Comparison of ENCODE assay signal across 34 cellular contexts in the genomic region with DNA sequence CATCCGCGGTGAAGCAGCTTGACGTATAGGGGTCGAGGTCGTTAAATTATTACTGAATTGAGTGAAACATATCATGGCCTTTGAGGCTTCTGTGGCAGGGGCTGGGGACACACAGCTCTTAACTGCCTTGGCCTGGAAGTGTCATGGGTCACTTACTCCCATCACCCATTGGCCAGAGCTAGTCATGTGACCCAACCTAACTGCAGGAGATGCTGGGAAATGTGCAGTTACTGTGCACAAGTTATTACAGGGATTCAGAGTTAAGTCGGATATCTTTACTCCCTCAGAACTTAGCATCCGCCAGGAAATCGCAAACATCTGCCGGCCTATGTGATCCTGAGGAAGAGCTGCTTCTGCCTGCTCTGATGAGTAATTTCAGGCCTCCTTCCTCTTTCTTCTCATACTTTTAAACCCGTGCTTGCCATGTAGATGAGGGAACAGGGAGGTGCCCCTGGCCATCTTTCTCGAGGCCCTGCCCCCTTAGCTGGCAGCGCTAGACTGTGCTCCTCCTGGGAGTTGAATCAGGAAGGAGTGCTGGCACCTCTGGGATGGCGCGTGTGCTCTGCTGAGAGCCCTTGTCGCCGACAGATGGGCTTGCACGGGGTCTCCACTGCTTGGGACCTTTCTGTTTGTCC.
A peak's percentile ranks its signal among the peaks of the same experiment; 100 is the strongest.
DNase-seq lines count a peak whose midpoint lies in the region; ATAC-seq, FAIRE-seq and TF ChIP-seq lines count a peak whose summit lies in the region.
"Had no signal": no experiment of that assay in that cellular context is flagged by ENCODE, and none has a peak within 500 bp of the region (broad histone marks: within the 10 kb centered on the region; RNA-seq: fewer than 3 reads in every experiment).

No MANE protein-coding gene starts in this region.

- POLR2A ChIA-PET in K562 (lab: Yijun Ruan, JAX), result no interaction called here
- POLR2A ChIA-PET in HepG2 (lab: Yijun Ruan, JAX), result no interaction called here

- CTCF ChIA-PET in K562 (lab: Yijun Ruan, JAX; ENCODE audit: low intra/inter-chr PET ratio), result no interaction called here
- CTCF ChIA-PET in HepG2 (lab: Yijun Ruan, JAX; ENCODE audit: low intra/inter-chr PET ratio, low total read pairs), result no interaction called here

- 0 out of 2 replicates have a peak, but pooled peaks cover 20% of the 10 kb centered on the region for H3F3A ChIP-seq in GM23338 (replicated peaks; ENCODE audit: low read depth)

- H3K9me3 Mint-ChIP-seq in GM23338 (no peaks in the 10 kb centered on the region), mesothelial cell of epicardium (peaks cover 5% of the 10 kb centered on the region)
- H3K9me3 Mint-ChIP-seq: activated CD4-positive, alpha-beta T cell treated with anti-CD3 and anti-CD28 coated beads, Interleukin-2, amount 10 ng/mL, durations not matched to agents 24 days and 14 days; activated naive CD4-positive, alpha-beta T cell treated with anti-CD3 and anti-CD28 coated beads for 36 hours; activated T-cell treated with anti-CD3 and anti-CD28 coated beads, Interleukin-2, amount 50 U/mL, for 72 hours; T-helper 1 cell treated with Interleukin-12 subunit alpha and Interleukin-12 subunit beta and Interleukin-4 antibody, amounts not matched to agents 30 μg/mL and 1 μg/mL, for 36 hours had no signal

- H3K4me1 Mint-ChIP-seq in GM23338 (peaks cover 13% of the 10 kb centered on the region), T-helper 17 cell (no peaks in the 10 kb centered on the region), mesothelial cell of epicardium (peaks cover 9% of the 10 kb centered on the region)
- H3K4me1 Mint-ChIP-seq: activated CD4-positive, alpha-beta T cell treated with anti-CD3 and anti-CD28 coated beads, Interleukin-2, amount 10 ng/mL, durations not matched to agents 24 days and 14 days; CD4-positive, CD25-positive, alpha-beta regulatory T cell; IgD-negative memory B cell; memory B cell had no signal

- H3K4me1 ChIP-seq in GM23338 (ENCODE audit: insufficient read depth), result peaks cover 9% of the 10 kb centered on the region; the same call in 1 of the 2 replicates
- no peaks in the 10 kb centered on the region for H3K4me1 ChIP-seq in K562 (replicated peaks in 1 of 2; ENCODE audit: control insufficient read depth in 2 of 2, insufficient read depth in 2 of 2, low read length in 2 of 2)
- no peaks in the 10 kb centered on the region for H3K4me1 ChIP-seq in HepG2 (ENCODE audit: insufficient read depth, low read length)
- H3K4me1 ChIP-seq: Peyer's patch, SJCRH30 had no signal

- peaks cover 98% of the 10 kb centered on the region for H3K36me3 Mint-ChIP-seq in GM23338 (ENCODE audit: low read depth)
- peaks cover 6% of the 10 kb centered on the region for H3K36me3 Mint-ChIP-seq in T-helper 17 cell (ENCODE audit: low read depth)
- peaks cover 77% of the 10 kb centered on the region for H3K36me3 Mint-ChIP-seq in mesothelial cell of epicardium
- H3K36me3 Mint-ChIP-seq: IgD-negative memory B cell, memory B cell had no signal

- no peaks in the 10 kb centered on the region for H3K9me2 ChIP-seq in GM23338 (ENCODE audit: insufficient read depth)

- no peaks in the 10 kb centered on the region for H3K9me3 ChIP-seq in K562 (replicated peaks; ENCODE audit: control insufficient read depth, insufficient read depth, low read depth, low read length)
- no peaks in the 10 kb centered on the region for H3K9me3 ChIP-seq in HepG2 (ENCODE audit: low read length)
- no peaks in the 10 kb centered on the region for H3K9me3 ChIP-seq in T-helper 17 cell (ENCODE audit: control insufficient read depth, low read length, poor library complexity, severe bottlenecking)
- H3K9me3 ChIP-seq: Peyer's patch, sigmoid colon, SJCRH30, thyroid gland had no signal

- no peak overlapping the region for H2AFZ ChIP-seq in GM23338
- no peak overlapping the region for H2AFZ ChIP-seq in K562 (ENCODE audit: low read depth, low read length)
- H2AFZ ChIP-seq in HepG2 (ENCODE audit: low read length), result no peak overlapping the region

- WGBS in K562 (ENCODE audit: insufficient coverage, low coverage, missing lambda C conversion rate), result 56% methylated on average over 13 of the region's 17 CpGs
- WGBS in HepG2 (ENCODE audit: low lambda C conversion rate), result 98% methylated on average over 16 of the region's 17 CpGs

- DNase-seq in AG10803 (ENCODE audit: low read depth) (peak; percentile 21), GM23338 (ENCODE audit: low spot score) (no peak), K562 (ENCODE audit: extremely low read depth in 1 of 4, low spot score in 3 of 4) (peak in 1 of 4 experiments; percentile 8), HepG2 (ENCODE audit: low spot score) (no peak), T-helper 17 cell (no peak), mesothelial cell of epicardium (ENCODE audit: low spot score in 2 of 2, unreplicated experiment in 2 of 2) (no peak)
- no peak for DNase-seq in activated naive CD4-positive, alpha-beta T cell treated with anti-CD3 and anti-CD28 coated beads, Interleukin-2, amount 50 U/mL, for 16 hours
- DNase-seq in stimulated activated CD4-positive, alpha-beta T cell treated with anti-CD3 and anti-CD28 coated beads, Interleukin-12 subunit alpha, Interleukin-12 subunit beta, amount 100 ng/mL, for 4 hours, result no peak
- DNase-seq: activated CD4-positive, alpha-beta T cell treated with anti-CD3 and anti-CD28 coated beads, Interleukin-2, amount 10 ng/mL, durations not matched to agents 24 days and 14 days; activated naive CD4-positive, alpha-beta T cell treated with anti-CD3 and anti-CD28 coated beads for 36 hours; activated T-cell treated with anti-CD3 and anti-CD28 coated beads, Interleukin-2, amount 50 U/mL, for 72 hours; amniotic stem cell; CD4-positive, CD25-positive, alpha-beta regulatory T cell; effector CD8-positive, alpha-beta T cell; EL; H7; MM.1S; NCI-H1694; NCI-H2171 treated with DMSO at 0.1 percent for 48 hours; NCI-H524; NK-92 treated with Interleukin-12 subunit alpha and Interleukin-12 subunit beta, amount 100 ng/mL, for 24 hours; occipital lobe; Peyer's patch; sigmoid colon; SJCRH30; stimulated activated CD4-positive, alpha-beta T cell treated with anti-CD3 and anti-CD28 coated beads, Interleukin-15, amount 100 ng/mL, for 24 hours; stimulated activated naive CD8-positive, alpha-beta T cell treated with anti-CD3 and anti-CD28 coated beads, Interleukin-15, Interleukin-2, amounts not matched to agents 100 U/mL and 50 U/mL, for 24 hours; thyroid gland had no signal

- intact Hi-C loops in K562 (cut with micrococcal nuclease), result no loop called here
- intact Hi-C loops in HepG2 (cut with micrococcal nuclease; ENCODE audit: unreplicated experiment), result no loop called here

- peaks cover 15% of the 10 kb centered on the region for H3K27me3 Mint-ChIP-seq in GM23338 (ENCODE audit: insufficient read depth, low read depth, poor library complexity)
- no peaks in the 10 kb centered on the region for H3K27me3 Mint-ChIP-seq in T-helper 17 cell
- no peaks in the 10 kb centered on the region for H3K27me3 Mint-ChIP-seq in mesothelial cell of epicardium (ENCODE audit: low read depth)
- H3K27me3 Mint-ChIP-seq: activated CD4-positive, alpha-beta T cell treated with anti-CD3 and anti-CD28 coated beads, Interleukin-2, amount 10 ng/mL, durations not matched to agents 24 days and 14 days; CD4-positive, CD25-positive, alpha-beta regulatory T cell; IgD-negative memory B cell; memory B cell had no signal

- no peak overlapping the region for H3K4me2 ChIP-seq in GM23338
- H3K4me2 ChIP-seq in K562 (ENCODE audit: insufficient read depth, low read length), result no peak overlapping the region
- no peak overlapping the region for H3K4me2 ChIP-seq in HepG2 (ENCODE audit: low read depth, low read length)

- no peaks in the 10 kb centered on the region for H3K9me1 ChIP-seq in K562 (ENCODE audit: control insufficient read depth, insufficient read depth, low read length)

- no TSS peak for BruUV-seq in K562 (replicated peaks; lab: Mats Ljungman, UMichigan)
- no TSS peak for BruUV-seq in HepG2 (replicated peaks; lab: Mats Ljungman, UMichigan)

- H4K20me1 ChIP-seq in GM23338 (replicated peaks; ENCODE audit: insufficient read depth) (peaks cover 12% of the 10 kb centered on the region), K562 (replicated peaks; ENCODE audit: control insufficient read depth, insufficient read depth, low read length) (no peaks in the 10 kb centered on the region), HepG2 (ENCODE audit: insufficient read depth, low read length) (no peaks in the 10 kb centered on the region; the same call in 1 of the 2 replicates)

- TF ChIP-seq RAD21 in K562 (CRISPR knock-in tag; conservative IDR thresholded peaks at IDR 0.05 in 1 of 2, IDR thresholded peaks at IDR 0.05 in 1 of 2) (no peak), HepG2 (CRISPR knock-in tag; IDR thresholded peaks at IDR 0.05) (no peak)

- no peaks in the 10 kb centered on the region for H3K79me2 ChIP-seq in GM23338 (replicated peaks; ENCODE audit: insufficient read depth)
- H3K79me2 ChIP-seq in K562 (ENCODE audit: control insufficient read depth, insufficient read depth, low read length), result no peaks in the 10 kb centered on the region
- H3K79me2 ChIP-seq in HepG2 (ENCODE audit: insufficient read depth, low read length), result no peaks in the 10 kb centered on the region

- H3K4me3 ChIP-seq in AG10803 (ENCODE audit: low read length) (no peak overlapping the region), GM23338 (no peak overlapping the region), K562 (no peak overlapping the region), HepG2 (replicated peaks in 1 of 3; ENCODE audit: insufficient read depth in 1 of 3, low read depth in 2 of 3, low read length in 3 of 3) (no peak overlapping the region)
- H3K4me3 ChIP-seq: Peyer's patch, sigmoid colon, SJCRH30, thyroid gland had no signal

- H3K36me3 ChIP-seq in GM23338 (ENCODE audit: insufficient read depth) (peaks cover 84% of the 10 kb centered on the region), K562 (ENCODE audit: control insufficient read depth, insufficient read depth, low read length) (no peaks in the 10 kb centered on the region), HepG2 (replicated peaks in 1 of 2; ENCODE audit: control insufficient read depth in 1 of 2, insufficient read depth in 2 of 2, low read length in 2 of 2) (peaks cover 50 to 96% of the 10 kb centered on the region in 2 experiments)

- H3K9ac ChIP-seq in K562 (ENCODE audit: insufficient read depth in 1 of 2, low read depth in 2 of 2, low read length in 2 of 2), result no peak overlapping the region
- H3K9ac ChIP-seq in HepG2 (ENCODE audit: insufficient read depth, low read depth, low read length), result no peak overlapping the region

- H3K27me3 ChIP-seq in GM23338 (ENCODE audit: insufficient read depth) (no peaks in the 10 kb centered on the region), K562 (ENCODE audit: control insufficient read depth in 2 of 2, insufficient read depth in 2 of 2, low read length in 2 of 2) (peaks cover 0 to 13% of the 10 kb centered on the region in 2 experiments; a peak in 1 of 5 replicates), HepG2 (ENCODE audit: control insufficient read depth in 1 of 2, insufficient read depth in 2 of 2, low read length in 2 of 2) (no peaks in the 10 kb centered on the region)
- H3K27me3 ChIP-seq: Peyer's patch, sigmoid colon, SJCRH30, thyroid gland had no signal

- FAIRE-seq in K562 (lab: Jason Lieb, UNC) (no peak), HepG2 (lab: Jason Lieb, UNC) (no peak)
- FAIRE-seq: D721Med, keratinocyte had no signal

- H3K27ac Mint-ChIP-seq in GM23338 (no peak overlapping the region), T-helper 17 cell (no peak overlapping the region), mesothelial cell of epicardium (no peak overlapping the region)
- H3K27ac Mint-ChIP-seq: activated CD4-positive, alpha-beta T cell treated with anti-CD3 and anti-CD28 coated beads, Interleukin-2, amount 10 ng/mL, durations not matched to agents 24 days and 14 days; activated naive CD4-positive, alpha-beta T cell treated with anti-CD3 and anti-CD28 coated beads for 36 hours; activated T-cell treated with anti-CD3 and anti-CD28 coated beads, Interleukin-2, amount 50 U/mL, for 72 hours; CD4-positive, CD25-positive, alpha-beta regulatory T cell; IgD-negative memory B cell; memory B cell; T-helper 1 cell treated with Interleukin-12 subunit alpha and Interleukin-12 subunit beta and Interleukin-4 antibody, amounts not matched to agents 30 μg/mL and 1 μg/mL, for 36 hours had no signal

- no peak overlapping the region for H3K4me3 Mint-ChIP-seq in GM23338
- H3K4me3 Mint-ChIP-seq in T-helper 17 cell, result no peak overlapping the region
- no peak overlapping the region for H3K4me3 Mint-ChIP-seq in mesothelial cell of epicardium
- H3K4me3 Mint-ChIP-seq: activated CD4-positive, alpha-beta T cell treated with anti-CD3 and anti-CD28 coated beads, Interleukin-2, amount 10 ng/mL, durations not matched to agents 24 days and 14 days; activated naive CD4-positive, alpha-beta T cell treated with anti-CD3 and anti-CD28 coated beads for 36 hours; activated T-cell treated with anti-CD3 and anti-CD28 coated beads, Interleukin-2, amount 50 U/mL, for 72 hours; CD4-positive, CD25-positive, alpha-beta regulatory T cell; IgD-negative memory B cell; memory B cell; T-helper 1 cell treated with Interleukin-12 subunit alpha and Interleukin-12 subunit beta and Interleukin-4 antibody, amounts not matched to agents 30 μg/mL and 1 μg/mL, for 36 hours had no signal

- ATAC-seq in GM23338, result no peak
- no peak for ATAC-seq in K562
- no peak; the same call in 2 of the 3 replicates for ATAC-seq in HepG2
- ATAC-seq in T-helper 17 cell, result no peak
- ATAC-seq: activated T-cell treated with anti-CD3 and anti-CD28 coated beads, Interleukin-2, amount 50 U/mL, for 72 hours; esophagus mucosa; stimulated activated naive CD8-positive, alpha-beta T cell treated with anti-CD3 and anti-CD28 coated beads, Interleukin-15, Interleukin-2, amounts not matched to agents 100 U/mL and 50 U/mL, for 24 hours had no signal

- TF ChIP-seq POLR2A in K562 (conservative IDR thresholded peaks at IDR 0.05) (no peak), HepG2 (IDR thresholded peaks at IDR 0.05; ENCODE audit: insufficient read depth in 1 of 2, low read depth in 2 of 2, low read length in 2 of 2) (no peak)

- TF ChIP-seq CTCF in AG10803 (conservative IDR thresholded peaks at IDR 0.05; ENCODE audit: low read length), result no peak
- TF ChIP-seq CTCF in GM23338 (conservative IDR thresholded peaks at IDR 0.05; ENCODE audit: low read depth in 2 of 2), result no peak
- no peak for TF ChIP-seq CTCF in K562 (IDR thresholded peaks at IDR 0.05 in 2 of 3, conservative IDR thresholded peaks at IDR 0.05 in 1 of 3; ENCODE audit: insufficient read depth in 2 of 3, low read depth in 1 of 3, low read length in 3 of 3)
- TF ChIP-seq CTCF in HepG2 (CRISPR knock-in tag; IDR thresholded peaks at IDR 0.05), result no peak
- no peak for TF ChIP-seq CTCF in mesothelial cell of epicardium (IDR thresholded peaks at IDR 0.05; ENCODE audit: unreplicated experiment)

- 0 out of 2 replicates have a peak overlapping the region, but pooled peaks have one; percentile 39 for H3K27ac ChIP-seq in GM23338 (ENCODE audit: low read depth)
- H3K27ac ChIP-seq in K562 (ENCODE audit: extremely low read depth, low read depth, low read length), result no peak overlapping the region
- no peak overlapping the region for H3K27ac ChIP-seq in HepG2 (ENCODE audit: extremely low read length, insufficient read depth, low read length)
- H3K27ac ChIP-seq: Peyer's patch, sigmoid colon, SJCRH30, thyroid gland had no signal

- TF ChIP-seq EP300 in K562 (IDR thresholded peaks at IDR 0.05; ENCODE audit: low read length) (no peak), HepG2 (IDR thresholded peaks at IDR 0.05; ENCODE audit: low read depth in 2 of 2, low read length in 2 of 2) (no peak), HepG2 (CRISPR knock-in tag; IDR thresholded peaks at IDR 0.05; ENCODE audit: borderline replicate concordance) (no peak)

- in situ Hi-C loops in K562 (cut with MboI), result no loop called here
- in situ Hi-C loops in HepG2 (cut with HindIII; ENCODE audit: extremely low pct_ligation_motif_present, low pct_unique_long_range_greater_than_20kb), result no loop called here
